ENCODE assay signal across 13 cellular contexts in the genomic region with DNA sequence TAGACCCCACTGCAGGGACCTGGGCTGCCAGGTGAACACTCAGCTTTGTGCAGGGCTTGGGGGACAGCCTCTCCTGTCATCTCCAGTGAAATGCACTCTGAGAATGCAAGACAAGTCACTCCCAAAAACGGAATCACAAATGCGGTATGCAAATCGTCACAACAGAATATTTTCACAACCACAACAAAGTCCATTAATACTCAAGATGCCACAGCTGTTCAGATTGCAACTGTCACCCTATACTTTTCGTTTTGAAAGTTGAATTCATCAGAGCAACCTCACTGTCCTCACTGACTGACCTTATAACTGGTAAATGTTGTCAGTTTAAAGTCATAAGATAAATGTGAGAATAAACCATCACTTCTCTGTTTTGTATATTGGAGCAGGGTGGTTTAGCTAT. TPM values are rescaled to one million over a fixed set of nuclear protein-coding genes. Genes with fewer than 3 reads are reported as not detected.
A peak's percentile ranks its signal among the peaks of the same experiment; 100 is the strongest.
DNase-seq lines count a peak whose midpoint lies in the region; ATAC-seq and TF ChIP-seq lines count a peak whose summit lies in the region.
"Had no signal": no experiment of that assay in that cellular context is flagged by ENCODE, and none has a peak within 500 bp of the region (broad histone marks: within the 10 kb centered on the region; RNA-seq: fewer than 3 reads in every experiment).

No MANE protein-coding gene starts in this region.

- peaks cover 19% of the 10 kb centered on the region for H3K4me1 Mint-ChIP-seq in activated naive CD8-positive, alpha-beta T cell treated with anti-CD3 and anti-CD28 coated beads for 36 hours
- peaks cover 0 to 5% of the 10 kb centered on the region in 2 donors for H3K4me1 Mint-ChIP-seq in stimulated activated naive B cell treated with anti-CD40 and anti-IgM and Interleukin-4, amounts not matched to agents 10 μg/mL and 1 μg/mL and 100 μg/mL, for 72 hours

- no peak overlapping the region for H3K4me3 Mint-ChIP-seq in activated naive CD8-positive, alpha-beta T cell treated with anti-CD3 and anti-CD28 coated beads for 36 hours
- no peak overlapping the region for H3K4me3 Mint-ChIP-seq in stimulated activated naive B cell treated with anti-CD40 and anti-IgM and Interleukin-4, amounts not matched to agents 10 μg/mL and 1 μg/mL and 100 μg/mL, for 72 hours

- no peak for TF ChIP-seq CTCF in GM20000 (IDR thresholded peaks at IDR 0.05; ENCODE audit: extremely low read depth, missing control alignments)

- peaks cover 17% of the 10 kb centered on the region for H3K27me3 Mint-ChIP-seq in activated naive CD8-positive, alpha-beta T cell treated with anti-CD3 and anti-CD28 coated beads for 36 hours
- H3K27me3 Mint-ChIP-seq in stimulated activated naive B cell treated with anti-CD40 and anti-IgM and Interleukin-4, amounts not matched to agents 10 μg/mL and 1 μg/mL and 100 μg/mL, for 72 hours, result peaks cover 6 to 16% of the 10 kb centered on the region in 2 donors

- DNase-seq in GM20000 (ENCODE audit: low spot score), result peak; percentile 55
- DNase-seq in activated naive CD8-positive, alpha-beta T cell treated with anti-CD3 and anti-CD28 coated beads for 36 hours, result no peak
- no peak for DNase-seq in stimulated activated naive B cell treated with anti-CD40 and anti-IgM and Interleukin-4, amounts not matched to agents 10 μg/mL and 1 μg/mL and 100 μg/mL, for 72 hours
- DNase-seq in NCI-H2171 treated with DMSO at 0.1 percent for 48 hours (lab: John Stamatoyannopoulos, UW), result no peak
- DNase-seq: islet precursor cell, NCI-H774, T-helper 9 cell had no signal

- peaks cover 5% of the 10 kb centered on the region for H3K36me3 Mint-ChIP-seq in activated naive CD8-positive, alpha-beta T cell treated with anti-CD3 and anti-CD28 coated beads for 36 hours
- H3K36me3 Mint-ChIP-seq in stimulated activated naive B cell treated with anti-CD40 and anti-IgM and Interleukin-4, amounts not matched to agents 10 μg/mL and 1 μg/mL and 100 μg/mL, for 72 hours, result peaks cover 0 to 3% of the 10 kb centered on the region in 2 donors

- peaks cover 8% of the 10 kb centered on the region for H3K9me3 Mint-ChIP-seq in activated naive CD8-positive, alpha-beta T cell treated with anti-CD3 and anti-CD28 coated beads for 36 hours
- H3K9me3 Mint-ChIP-seq in stimulated activated naive B cell treated with anti-CD40 and anti-IgM and Interleukin-4, amounts not matched to agents 10 μg/mL and 1 μg/mL and 100 μg/mL, for 72 hours, result peaks cover 14 to 20% of the 10 kb centered on the region in 2 donors

- peak overlapping the region; percentile 25 for H3K27ac Mint-ChIP-seq in activated naive CD8-positive, alpha-beta T cell treated with anti-CD3 and anti-CD28 coated beads for 36 hours
- H3K27ac Mint-ChIP-seq in stimulated activated naive B cell treated with anti-CD40 and anti-IgM and Interleukin-4, amounts not matched to agents 10 μg/mL and 1 μg/mL and 100 μg/mL, for 72 hours, result no peak overlapping the region

- ATAC-seq in GM18519 (IDR thresholded peaks at IDR 0.05; ENCODE audit: low FRiP score, unreplicated experiment) (peak; percentile 30), HG03159 (IDR thresholded peaks at IDR 0.05; ENCODE audit: unreplicated experiment) (peak; percentile 31), HG03139 (IDR thresholded peaks at IDR 0.05; ENCODE audit: unreplicated experiment) (no peak)
- ATAC-seq in stimulated activated naive B cell treated with anti-CD40 and anti-IgM and Interleukin-4, amounts not matched to agents 10 μg/mL and 1 μg/mL and 100 μg/mL, for 72 hours (replicated peaks), result no peak
- ATAC-seq: pancreas had no signal

RNA-seq across cellular contexts. Expression of a gene that starts 16.6 kb away (rescaled TPM):
- total RNA-seq in activated naive CD8-positive, alpha-beta T cell treated with anti-CD3 and anti-CD28 coated beads for 36 hours, result 1 to 10 TPM; 1.0 to 1.6 TPM
- total RNA-seq: epithelial cell of proximal tubule, HT1080 had no signal

Comparison
In these comparisons a context has a peak if more than half of its experiments do, and no peak if none do; other contexts are left out.
1. ATAC-seq: peak in GM18519 (single experiment) and HG03159 (single experiment); none in stimulated activated naive B cell treated with anti-CD40 and anti-IgM and Interleukin-4, amounts not matched to agents 10 μg/mL and 1 μg/mL and 100 μg/mL, for 72 hours (0 of 2) and HG03139 (single experiment).